In the genomic region with DNA sequence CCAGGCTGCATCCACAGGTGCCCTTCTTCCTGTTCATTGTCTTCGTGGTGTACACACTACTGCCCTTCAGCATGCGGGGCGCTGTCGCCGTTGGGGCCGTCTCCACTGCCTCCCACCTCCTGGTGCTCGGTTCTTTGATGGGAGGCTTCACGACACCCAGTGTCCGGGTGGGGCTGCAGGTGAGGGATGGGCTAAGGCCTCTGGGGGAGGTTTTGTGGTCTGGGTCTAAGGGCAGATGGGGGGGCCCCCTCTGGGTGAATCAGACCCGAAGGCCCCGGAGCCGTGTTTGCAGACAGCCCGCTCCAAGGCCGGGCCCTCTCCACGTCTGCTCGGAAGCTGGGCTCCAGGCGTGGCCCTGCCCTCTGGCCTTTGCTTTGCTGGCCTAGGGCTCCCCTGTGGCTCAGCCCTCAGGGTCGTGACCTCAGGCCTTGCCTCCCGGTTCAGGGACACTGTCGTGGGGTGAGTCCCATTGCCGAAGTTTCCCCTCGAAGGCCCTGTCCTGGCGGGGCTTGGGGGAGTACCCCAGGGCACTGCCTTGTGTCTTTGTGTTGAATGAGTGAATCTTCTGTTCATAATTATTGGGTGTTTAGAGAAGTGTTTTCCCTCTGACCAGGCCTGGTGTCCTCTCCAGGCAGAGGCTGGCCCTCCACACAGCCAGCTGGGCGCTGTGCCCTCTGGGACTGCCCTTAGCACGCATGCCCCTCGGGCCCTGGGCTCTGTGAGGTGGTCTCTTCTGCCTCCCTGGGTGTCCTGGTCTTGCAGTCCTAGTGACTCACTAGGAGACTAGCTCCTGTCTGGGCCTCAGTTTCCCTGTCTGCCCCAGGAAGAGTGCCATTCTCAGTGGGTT, we compare ENCODE assay signal across 1 cellular context.
TF ChIP-seq lines count a peak whose summit lies in the region.

No MANE protein-coding gene starts in this region.

TF ChIP-seq in HepG2, 621 proteins besides CTCF, POLR2A, EP300 and RAD21 (continued from another document and continues in another):
- TF ChIP-seq, protein P1, sequence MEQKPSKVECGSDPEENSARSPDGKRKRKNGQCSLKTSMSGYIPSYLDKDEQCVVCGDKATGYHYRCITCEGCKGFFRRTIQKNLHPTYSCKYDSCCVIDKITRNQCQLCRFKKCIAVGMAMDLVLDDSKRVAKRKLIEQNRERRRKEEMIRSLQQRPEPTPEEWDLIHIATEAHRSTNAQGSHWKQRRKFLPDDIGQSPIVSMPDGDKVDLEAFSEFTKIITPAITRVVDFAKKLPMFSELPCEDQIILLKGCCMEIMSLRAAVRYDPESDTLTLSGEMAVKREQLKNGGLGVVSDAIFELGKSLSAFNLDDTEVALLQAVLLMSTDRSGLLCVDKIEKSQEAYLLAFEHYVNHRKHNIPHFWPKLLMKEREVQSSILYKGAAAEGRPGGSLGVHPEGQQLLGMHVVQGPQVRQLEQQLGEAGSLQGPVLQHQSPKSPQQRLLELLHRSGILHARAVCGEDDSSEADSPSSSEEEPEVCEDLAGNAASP (CRISPR knock-in tag; IDR thresholded peaks at IDR 0.05; ENCODE audit: borderline replicate concordance), result peak; percentile 93
- peak; percentile 66 for TF ChIP-seq FOXO1 (CRISPR knock-in tag; IDR thresholded peaks at IDR 0.05)
- TF ChIP-seq, protein P2, sequence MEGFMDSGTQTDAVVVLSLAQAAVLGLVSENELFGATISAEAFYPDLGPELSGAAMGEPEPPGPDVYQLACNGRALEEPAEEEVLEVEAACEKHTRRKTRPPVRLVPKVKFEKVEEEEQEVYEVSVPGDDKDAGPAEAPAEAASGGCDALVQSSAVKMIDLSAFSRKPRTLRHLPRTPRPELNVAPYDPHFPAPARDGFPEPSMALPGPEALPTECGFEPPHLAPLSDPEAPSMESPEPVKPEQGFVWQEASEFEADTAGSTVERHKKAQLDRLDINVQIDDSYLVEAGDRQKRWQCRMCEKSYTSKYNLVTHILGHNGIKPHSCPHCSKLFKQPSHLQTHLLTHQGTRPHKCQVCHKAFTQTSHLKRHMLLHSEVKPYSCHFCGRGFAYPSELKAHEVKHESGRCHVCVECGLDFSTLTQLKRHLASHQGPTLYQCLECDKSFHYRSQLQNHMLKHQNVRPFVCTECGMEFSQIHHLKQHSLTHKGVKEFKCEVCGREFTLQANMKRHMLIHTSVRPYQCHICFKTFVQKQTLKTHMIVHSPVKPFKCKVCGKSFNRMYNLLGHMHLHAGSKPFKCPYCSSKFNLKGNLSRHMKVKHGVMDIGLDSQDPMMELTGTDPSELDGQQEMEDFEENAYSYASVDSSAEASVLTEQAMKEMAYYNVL (CRISPR knock-in tag; IDR thresholded peaks at IDR 0.05; ENCODE audit: borderline replicate concordance), result peak; percentile 68; the same call in 1 of the 2 replicates
- TF ChIP-seq HOXD1 (CRISPR knock-in tag; IDR thresholded peaks at IDR 0.05), result no peak
- peak; percentile 37 for TF ChIP-seq RBM39 (IDR thresholded peaks at IDR 0.05; ENCODE audit: low read depth, low read length, poor library complexity, severe bottlenecking)
- TF ChIP-seq, protein P3, sequence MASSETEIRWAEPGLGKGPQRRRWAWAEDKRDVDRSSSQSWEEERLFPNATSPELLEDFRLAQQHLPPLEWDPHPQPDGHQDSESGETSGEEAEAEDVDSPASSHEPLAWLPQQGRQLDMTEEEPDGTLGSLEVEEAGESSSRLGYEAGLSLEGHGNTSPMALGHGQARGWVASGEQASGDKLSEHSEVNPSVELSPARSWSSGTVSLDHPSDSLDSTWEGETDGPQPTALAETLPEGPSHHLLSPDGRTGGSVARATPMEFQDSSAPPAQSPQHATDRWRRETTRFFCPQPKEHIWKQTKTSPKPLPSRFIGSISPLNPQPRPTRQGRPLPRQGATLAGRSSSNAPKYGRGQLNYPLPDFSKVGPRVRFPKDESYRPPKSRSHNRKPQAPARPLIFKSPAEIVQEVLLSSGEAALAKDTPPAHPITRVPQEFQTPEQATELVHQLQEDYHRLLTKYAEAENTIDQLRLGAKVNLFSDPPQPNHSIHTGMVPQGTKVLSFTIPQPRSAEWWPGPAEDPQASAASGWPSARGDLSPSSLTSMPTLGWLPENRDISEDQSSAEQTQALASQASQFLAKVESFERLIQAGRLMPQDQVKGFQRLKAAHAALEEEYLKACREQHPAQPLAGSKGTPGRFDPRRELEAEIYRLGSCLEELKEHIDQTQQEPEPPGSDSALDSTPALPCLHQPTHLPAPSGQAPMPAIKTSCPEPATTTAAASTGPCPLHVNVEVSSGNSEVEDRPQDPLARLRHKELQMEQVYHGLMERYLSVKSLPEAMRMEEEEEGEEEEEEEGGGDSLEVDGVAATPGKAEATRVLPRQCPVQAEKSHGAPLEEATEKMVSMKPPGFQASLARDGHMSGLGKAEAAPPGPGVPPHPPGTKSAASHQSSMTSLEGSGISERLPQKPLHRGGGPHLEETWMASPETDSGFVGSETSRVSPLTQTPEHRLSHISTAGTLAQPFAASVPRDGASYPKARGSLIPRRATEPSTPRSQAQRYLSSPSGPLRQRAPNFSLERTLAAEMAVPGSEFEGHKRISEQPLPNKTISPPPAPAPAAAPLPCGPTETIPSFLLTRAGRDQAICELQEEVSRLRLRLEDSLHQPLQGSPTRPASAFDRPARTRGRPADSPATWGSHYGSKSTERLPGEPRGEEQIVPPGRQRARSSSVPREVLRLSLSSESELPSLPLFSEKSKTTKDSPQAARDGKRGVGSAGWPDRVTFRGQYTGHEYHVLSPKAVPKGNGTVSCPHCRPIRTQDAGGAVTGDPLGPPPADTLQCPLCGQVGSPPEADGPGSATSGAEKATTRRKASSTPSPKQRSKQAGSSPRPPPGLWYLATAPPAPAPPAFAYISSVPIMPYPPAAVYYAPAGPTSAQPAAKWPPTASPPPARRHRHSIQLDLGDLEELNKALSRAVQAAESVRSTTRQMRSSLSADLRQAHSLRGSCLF (CRISPR knock-in tag; IDR thresholded peaks at IDR 0.05; ENCODE audit: borderline replicate concordance), result no peak
- peak; percentile 88 for TF ChIP-seq BCL6 (CRISPR knock-in tag; IDR thresholded peaks at IDR 0.05)
- TF ChIP-seq ZNF570 (CRISPR knock-in tag; IDR thresholded peaks at IDR 0.05; ENCODE audit: borderline replicate concordance), result no peak
- TF ChIP-seq, protein P4, sequence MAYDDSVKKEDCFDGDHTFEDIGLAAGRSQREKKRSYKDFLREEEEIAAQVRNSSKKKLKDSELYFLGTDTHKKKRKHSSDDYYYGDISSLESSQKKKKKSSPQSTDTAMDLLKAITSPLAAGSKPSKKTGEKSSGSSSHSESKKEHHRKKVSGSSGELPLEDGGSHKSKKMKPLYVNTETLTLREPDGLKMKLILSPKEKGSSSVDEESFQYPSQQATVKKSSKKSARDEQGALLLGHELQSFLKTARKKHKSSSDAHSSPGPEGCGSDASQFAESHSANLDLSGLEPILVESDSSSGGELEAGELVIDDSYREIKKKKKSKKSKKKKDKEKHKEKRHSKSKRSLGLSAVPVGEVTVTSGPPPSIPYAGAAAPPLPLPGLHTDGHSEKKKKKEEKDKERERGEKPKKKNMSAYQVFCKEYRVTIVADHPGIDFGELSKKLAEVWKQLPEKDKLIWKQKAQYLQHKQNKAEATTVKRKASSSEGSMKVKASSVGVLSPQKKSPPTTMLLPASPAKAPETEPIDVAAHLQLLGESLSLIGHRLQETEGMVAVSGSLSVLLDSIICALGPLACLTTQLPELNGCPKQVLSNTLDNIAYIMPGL (CRISPR knock-in tag; IDR thresholded peaks at IDR 0.05; ENCODE audit: borderline replicate concordance in 1 of 2, low read depth in 1 of 2), result peak; percentile 28 to 52; a peak in 1 of 4 replicates
- no peak for TF ChIP-seq ZKSCAN5 (CRISPR knock-in tag; IDR thresholded peaks at IDR 0.05)
- peak; percentile 37; the same call in 1 of the 2 replicates for TF ChIP-seq PHF20 (CRISPR knock-in tag; IDR thresholded peaks at IDR 0.05)
- TF ChIP-seq, protein P5, sequence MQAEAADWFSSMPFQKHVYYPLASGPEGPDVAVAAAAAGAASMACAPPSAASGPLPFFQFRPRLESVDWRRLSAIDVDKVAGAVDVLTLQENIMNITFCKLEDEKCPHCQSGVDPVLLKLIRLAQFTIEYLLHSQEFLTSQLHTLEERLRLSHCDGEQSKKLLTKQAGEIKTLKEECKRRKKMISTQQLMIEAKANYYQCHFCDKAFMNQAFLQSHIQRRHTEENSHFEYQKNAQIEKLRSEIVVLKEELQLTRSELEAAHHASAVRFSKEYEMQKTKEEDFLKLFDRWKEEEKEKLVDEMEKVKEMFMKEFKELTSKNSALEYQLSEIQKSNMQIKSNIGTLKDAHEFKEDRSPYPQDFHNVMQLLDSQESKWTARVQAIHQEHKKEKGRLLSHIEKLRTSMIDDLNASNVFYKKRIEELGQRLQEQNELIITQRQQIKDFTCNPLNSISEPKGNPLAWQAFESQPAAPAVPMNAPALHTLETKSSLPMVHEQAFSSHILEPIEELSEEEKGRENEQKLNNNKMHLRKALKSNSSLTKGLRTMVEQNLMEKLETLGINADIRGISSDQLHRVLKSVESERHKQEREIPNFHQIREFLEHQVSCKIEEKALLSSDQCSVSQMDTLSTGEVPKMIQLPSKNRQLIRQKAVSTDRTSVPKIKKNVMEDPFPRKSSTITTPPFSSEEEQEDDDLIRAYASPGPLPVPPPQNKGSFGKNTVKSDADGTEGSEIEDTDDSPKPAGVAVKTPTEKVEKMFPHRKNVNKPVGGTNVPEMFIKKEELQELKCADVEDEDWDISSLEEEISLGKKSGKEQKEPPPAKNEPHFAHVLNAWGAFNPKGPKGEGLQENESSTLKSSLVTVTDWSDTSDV (CRISPR knock-in tag; IDR thresholded peaks at IDR 0.05), result no peak; the same call in 1 of the 2 replicates
- TF ChIP-seq U2AF2 (IDR thresholded peaks at IDR 0.05; ENCODE audit: low read depth, low read length), result no peak
- peak; percentile 72; the same call in 1 of the 2 replicates for TF ChIP-seq TARDBP (CRISPR knock-in tag; IDR thresholded peaks at IDR 0.05)
- TF ChIP-seq, protein P6, sequence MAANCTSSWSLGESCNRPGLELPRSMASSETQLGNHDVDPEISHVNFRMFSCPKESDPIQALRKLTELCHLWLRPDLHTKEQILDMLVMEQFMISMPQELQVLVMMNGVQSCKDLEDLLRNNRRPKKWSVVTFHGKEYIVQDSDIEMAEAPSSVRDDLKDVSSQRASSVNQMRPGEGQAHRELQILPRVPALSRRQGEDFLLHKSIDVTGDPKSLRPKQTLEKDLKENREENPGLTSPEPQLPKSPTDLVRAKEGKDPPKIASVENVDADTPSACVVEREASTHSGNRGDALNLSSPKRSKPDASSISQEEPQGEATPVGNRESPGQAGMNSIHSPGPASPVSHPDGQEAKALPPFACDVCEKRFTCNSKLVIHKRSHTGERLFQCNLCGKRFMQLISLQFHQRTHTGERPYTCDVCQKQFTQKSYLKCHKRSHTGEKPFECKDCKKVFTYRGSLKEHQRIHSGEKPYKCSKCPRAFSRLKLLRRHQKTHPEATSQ (CRISPR knock-in tag; IDR thresholded peaks at IDR 0.05; ENCODE audit: borderline replicate concordance), result no peak
- peak; percentile 72; the same call in 1 of the 2 replicates for TF ChIP-seq ZNF264 (CRISPR knock-in tag; IDR thresholded peaks at IDR 0.05)
- TF ChIP-seq ZNF274 (CRISPR knock-in tag; IDR thresholded peaks at IDR 0.05), result no peak; the same call in 1 of the 2 replicates
- TF ChIP-seq, protein P7, sequence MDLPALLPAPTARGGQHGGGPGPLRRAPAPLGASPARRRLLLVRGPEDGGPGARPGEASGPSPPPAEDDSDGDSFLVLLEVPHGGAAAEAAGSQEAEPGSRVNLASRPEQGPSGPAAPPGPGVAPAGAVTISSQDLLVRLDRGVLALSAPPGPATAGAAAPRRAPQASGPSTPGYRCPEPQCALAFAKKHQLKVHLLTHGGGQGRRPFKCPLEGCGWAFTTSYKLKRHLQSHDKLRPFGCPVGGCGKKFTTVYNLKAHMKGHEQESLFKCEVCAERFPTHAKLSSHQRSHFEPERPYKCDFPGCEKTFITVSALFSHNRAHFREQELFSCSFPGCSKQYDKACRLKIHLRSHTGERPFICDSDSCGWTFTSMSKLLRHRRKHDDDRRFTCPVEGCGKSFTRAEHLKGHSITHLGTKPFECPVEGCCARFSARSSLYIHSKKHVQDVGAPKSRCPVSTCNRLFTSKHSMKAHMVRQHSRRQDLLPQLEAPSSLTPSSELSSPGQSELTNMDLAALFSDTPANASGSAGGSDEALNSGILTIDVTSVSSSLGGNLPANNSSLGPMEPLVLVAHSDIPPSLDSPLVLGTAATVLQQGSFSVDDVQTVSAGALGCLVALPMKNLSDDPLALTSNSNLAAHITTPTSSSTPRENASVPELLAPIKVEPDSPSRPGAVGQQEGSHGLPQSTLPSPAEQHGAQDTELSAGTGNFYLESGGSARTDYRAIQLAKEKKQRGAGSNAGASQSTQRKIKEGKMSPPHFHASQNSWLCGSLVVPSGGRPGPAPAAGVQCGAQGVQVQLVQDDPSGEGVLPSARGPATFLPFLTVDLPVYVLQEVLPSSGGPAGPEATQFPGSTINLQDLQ (CRISPR knock-in tag; IDR thresholded peaks at IDR 0.05), result no peak; the same call in 1 of the 2 replicates
- TF ChIP-seq MAF1 (CRISPR knock-in tag; IDR thresholded peaks at IDR 0.05; ENCODE audit: borderline replicate concordance), result no peak
- TF ChIP-seq ZNF224 (CRISPR knock-in tag; IDR thresholded peaks at IDR 0.05), result no peak
- no peak for TF ChIP-seq SRSF4 (IDR thresholded peaks at IDR 0.05; ENCODE audit: low read depth, low read length, poor library complexity, severe bottlenecking)
- TF ChIP-seq ELF4 (CRISPR knock-in tag; IDR thresholded peaks at IDR 0.05; ENCODE audit: borderline replicate concordance), result no peak
- TF ChIP-seq, protein P8, sequence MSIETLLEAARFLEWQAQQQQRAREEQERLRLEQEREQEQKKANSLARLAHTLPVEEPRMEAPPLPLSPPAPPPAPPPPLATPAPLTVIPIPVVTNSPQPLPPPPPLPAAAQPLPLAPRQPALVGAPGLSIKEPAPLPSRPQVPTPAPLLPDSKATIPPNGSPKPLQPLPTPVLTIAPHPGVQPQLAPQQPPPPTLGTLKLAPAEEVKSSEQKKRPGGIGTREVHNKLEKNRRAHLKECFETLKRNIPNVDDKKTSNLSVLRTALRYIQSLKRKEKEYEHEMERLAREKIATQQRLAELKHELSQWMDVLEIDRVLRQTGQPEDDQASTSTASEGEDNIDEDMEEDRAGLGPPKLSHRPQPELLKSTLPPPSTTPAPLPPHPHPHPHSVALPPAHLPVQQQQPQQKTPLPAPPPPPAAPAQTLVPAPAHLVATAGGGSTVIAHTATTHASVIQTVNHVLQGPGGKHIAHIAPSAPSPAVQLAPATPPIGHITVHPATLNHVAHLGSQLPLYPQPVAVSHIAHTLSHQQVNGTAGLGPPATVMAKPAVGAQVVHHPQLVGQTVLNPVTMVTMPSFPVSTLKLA (IDR thresholded peaks at IDR 0.05), result no peak
- TF ChIP-seq PHB2 (IDR thresholded peaks at IDR 0.05; ENCODE audit: partially characterized antibody), result no peak
- TF ChIP-seq PRMT3 (CRISPR knock-in tag; IDR thresholded peaks at IDR 0.05; ENCODE audit: borderline replicate concordance, low read depth), result no peak
- TF ChIP-seq SAP130 (CRISPR knock-in tag; IDR thresholded peaks at IDR 0.05; ENCODE audit: low read depth), result peak; percentile 75
- peak; percentile 41; the same call in 1 of the 2 replicates for TF ChIP-seq ZNF556 (CRISPR knock-in tag; IDR thresholded peaks at IDR 0.05; ENCODE audit: borderline replicate concordance)
